Comparison of ENCODE assay signal across 21 cellular contexts in the genomic region with DNA sequence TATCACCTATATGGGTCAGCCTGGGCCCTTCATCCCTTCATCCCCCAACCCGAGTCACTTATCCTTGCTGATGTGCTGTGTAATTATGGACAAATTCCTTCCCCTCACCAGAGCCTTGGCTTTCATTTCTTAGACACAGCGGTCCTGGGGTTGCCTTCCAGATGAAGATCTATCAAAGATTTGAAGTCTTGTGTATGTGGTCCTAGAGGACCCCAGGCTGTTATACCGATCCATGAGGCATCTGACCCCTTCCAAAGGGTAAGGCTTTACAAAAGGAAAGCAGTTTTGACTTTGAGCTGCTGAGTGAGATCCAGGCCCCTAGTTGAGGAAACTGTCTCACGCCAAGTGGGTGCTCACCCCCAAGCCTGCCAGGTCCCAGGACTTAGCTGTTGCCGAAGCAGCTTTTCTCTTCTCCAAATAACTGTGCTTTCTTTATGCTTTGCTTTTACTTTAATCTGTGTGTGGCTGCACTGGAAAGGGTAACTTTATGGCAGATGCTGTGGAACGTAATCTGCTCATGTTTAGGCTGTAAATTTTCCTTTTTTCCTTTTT.
"Had no signal": no experiment of that assay in that cellular context is flagged by ENCODE, and none has a peak within 500 bp of the region (broad histone marks: within the 10 kb centered on the region; RNA-seq: fewer than 3 reads in every experiment).

No MANE protein-coding gene starts in this region.

- FAIRE-seq: endometrium, kidney had no signal

- H3K4me3 Mint-ChIP-seq: activated CD4-positive, alpha-beta T cell treated with anti-CD3 and anti-CD28 coated beads for 36 hours; activated CD8-positive, alpha-beta T cell treated with anti-CD3 and anti-CD28 coated beads for 36 hours; activated naive CD4-positive, alpha-beta T cell treated with anti-CD3 and anti-CD28 coated beads, Interleukin-2, amount 10 ng/mL, durations not matched to agents 7 days and 5 days; activated naive CD8-positive, alpha-beta T cell treated with anti-CD3 and anti-CD28 coated beads, Interleukin-2, amount 50 U/mL, for 24 hours; activated T-cell treated with anti-CD3 and anti-CD28 coated beads, Interleukin-2, amount 50 U/mL, for 72 hours; WTC11 had no signal

- H3K36me3 Mint-ChIP-seq: naive B cell, WTC11 had no signal

- DNase-seq: activated CD4-positive, alpha-beta T cell treated with anti-CD3 and anti-CD28 coated beads for 36 hours; activated CD8-positive, alpha-beta T cell treated with anti-CD3 and anti-CD28 coated beads for 36 hours; activated effector memory CD4-positive, alpha-beta T cell treated with Interleukin-2 at 50 U/mL for 16 hours; activated naive CD4-positive, alpha-beta T cell treated with anti-CD3 and anti-CD28 coated beads, Interleukin-2, amount 10 ng/mL, durations not matched to agents 7 days and 5 days; activated naive CD8-positive, alpha-beta T cell treated with anti-CD3 and anti-CD28 coated beads, Interleukin-2, amount 50 U/mL, for 24 hours; activated T-cell treated with anti-CD3 and anti-CD28 coated beads, Interleukin-2, amount 50 U/mL, for 72 hours; foreskin fibroblast; kidney; lower lobe of right lung; mesendoderm; naive B cell; retina; spleen; stimulated activated CD4-positive, alpha-beta T cell treated with anti-CD3 and anti-CD28 coated beads, Interleukin-4, amount 100 ng/mL, for 1 hour; stimulated activated naive CD8-positive, alpha-beta T cell treated with anti-CD3 and anti-CD28 coated beads, Interleukin-15, Interleukin-2, amounts not matched to agents 100 U/mL and 50 U/mL, for 24 hours; T1000; thyroid gland had no signal

- H3K36me3 ChIP-seq: cardiac muscle cell, lower lobe of right lung, thyroid gland had no signal

- H3K27ac Mint-ChIP-seq: activated CD4-positive, alpha-beta T cell treated with anti-CD3 and anti-CD28 coated beads for 36 hours; activated CD8-positive, alpha-beta T cell treated with anti-CD3 and anti-CD28 coated beads for 36 hours; activated naive CD4-positive, alpha-beta T cell treated with anti-CD3 and anti-CD28 coated beads, Interleukin-2, amount 10 ng/mL, durations not matched to agents 7 days and 5 days; activated naive CD8-positive, alpha-beta T cell treated with anti-CD3 and anti-CD28 coated beads, Interleukin-2, amount 50 U/mL, for 24 hours; activated T-cell treated with anti-CD3 and anti-CD28 coated beads, Interleukin-2, amount 50 U/mL, for 72 hours; naive B cell; progenitor cell of endocrine pancreas; WTC11 had no signal

- H3K27me3 Mint-ChIP-seq: activated CD4-positive, alpha-beta T cell treated with anti-CD3 and anti-CD28 coated beads for 36 hours; activated CD8-positive, alpha-beta T cell treated with anti-CD3 and anti-CD28 coated beads for 36 hours had no signal

- H3K4me1 Mint-ChIP-seq: WTC11 had no signal

- H3K27me3 ChIP-seq: cardiac muscle cell, spleen, thyroid gland had no signal

- H3K4me3 ChIP-seq: cardiac muscle cell, lower lobe of right lung, spleen, thyroid gland had no signal

- H3K27ac ChIP-seq: lower lobe of right lung, spleen, thyroid gland had no signal

- H3K9me3 ChIP-seq: lower lobe of right lung, spleen, thyroid gland had no signal

- H3K9me3 Mint-ChIP-seq: activated CD8-positive, alpha-beta T cell treated with anti-CD3 and anti-CD28 coated beads for 36 hours; activated naive CD4-positive, alpha-beta T cell treated with anti-CD3 and anti-CD28 coated beads, Interleukin-2, amount 10 ng/mL, durations not matched to agents 7 days and 5 days; activated naive CD8-positive, alpha-beta T cell treated with anti-CD3 and anti-CD28 coated beads, Interleukin-2, amount 50 U/mL, for 24 hours; activated T-cell treated with anti-CD3 and anti-CD28 coated beads, Interleukin-2, amount 50 U/mL, for 72 hours; naive B cell; WTC11 had no signal

- ATAC-seq: activated CD4-positive, alpha-beta T cell treated with anti-CD3 and anti-CD28 coated beads for 36 hours; activated CD8-positive, alpha-beta T cell treated with anti-CD3 and anti-CD28 coated beads for 36 hours; activated naive CD8-positive, alpha-beta T cell treated with anti-CD3 and anti-CD28 coated beads, Interleukin-2, amount 50 U/mL, for 24 hours; activated T-cell treated with anti-CD3 and anti-CD28 coated beads, Interleukin-2, amount 50 U/mL, for 72 hours; lower lobe of right lung; stimulated activated naive CD8-positive, alpha-beta T cell treated with anti-CD3 and anti-CD28 coated beads, Interleukin-15, Interleukin-2, amounts not matched to agents 100 U/mL and 50 U/mL, for 24 hours; WTC11 had no signal
